ENCODE assay signal across 16 cellular contexts in the genomic region with DNA sequence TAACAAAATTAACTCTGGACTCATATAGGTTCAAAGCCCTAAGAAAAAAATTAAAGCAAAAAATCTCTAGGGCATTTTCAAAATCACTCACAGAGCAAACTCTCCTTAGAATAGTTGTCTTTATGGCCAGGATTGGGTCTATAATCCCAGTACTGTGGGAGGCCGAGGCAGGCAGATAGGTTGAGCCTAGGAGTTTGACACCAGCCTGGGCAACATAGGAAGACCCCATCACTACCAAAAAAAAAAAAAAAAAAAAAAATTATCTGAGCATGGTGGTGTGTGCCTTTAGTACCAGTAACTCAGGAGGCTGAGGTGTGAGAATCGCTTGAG.
DNase-seq lines count a peak whose midpoint lies in the region; ATAC-seq, FAIRE-seq and TF ChIP-seq lines count a peak whose summit lies in the region.
"Had no signal": no experiment of that assay in that cellular context is flagged by ENCODE, and none has a peak within 500 bp of the region (broad histone marks: within the 10 kb centered on the region; RNA-seq: fewer than 3 reads in every experiment).

No MANE protein-coding gene starts in this region.

- intact Hi-C loops in endothelial cell of umbilical vein (cut with micrococcal nuclease) (loop anchor here (1.0 to 5.0 kb wide), 6 partner anchors 58 to 474 kb away; no protein-coding TSS in a partner anchor), spleen (cut with DNase I; ENCODE audit: low total_unique reads) (no loop called here)

- H3K4me3 ChIP-seq in endothelial cell of umbilical vein (replicated peaks in 1 of 3; ENCODE audit: insufficient read depth in 1 of 3, low read depth in 1 of 3, low read length in 3 of 3), result no peak overlapping the region
- H3K4me3 ChIP-seq in spleen, result no peak overlapping the region
- H3K4me3 ChIP-seq: gastrocnemius medialis, SJCRH30 had no signal

- H3K27me3 Mint-ChIP-seq in activated naive CD4-positive, alpha-beta T cell treated with anti-CD3 and anti-CD28 coated beads, Interleukin-2, amount 10 ng/mL, durations not matched to agents 7 days and 5 days, result no peaks in the 10 kb centered on the region

- WGBS in spleen, 5 donors, result 92 to 98% (median 95%) methylated on average over 2 of the region's 2 CpGs

- CTCF ChIA-PET in activated naive CD4-positive, alpha-beta T cell treated with anti-CD3 and anti-CD28 coated beads, Interleukin-2, amount 10 ng/mL, durations not matched to agents 7 days and 5 days (lab: Charles Lee), result no interaction called here
- CTCF ChIA-PET in RWPE1 (lab: Yijun Ruan, JAX) (no interaction called here), endothelial cell of umbilical vein (lab: Charles Lee) (interaction anchor here (0.7 to 1.4 kb wide), 3 partner anchors 29 to 312 kb away, joined by 3 to 4 read pairs (median 4); no protein-coding TSS in a partner anchor), GM10248 (lab: Yijun Ruan, JAX) (interaction anchor here (1.5 kb wide), 1 partner anchor 29 kb away, joined by 4 read pairs; no protein-coding TSS in a partner anchor)

- no peaks in the 10 kb centered on the region for H3K36me3 ChIP-seq in endothelial cell of umbilical vein (ENCODE audit: control insufficient read depth in 2 of 2, extremely low read depth in 1 of 2, insufficient read depth in 2 of 2, low read length in 2 of 2)
- no peaks in the 10 kb centered on the region for H3K36me3 ChIP-seq in spleen
- H3K36me3 ChIP-seq: gastrocnemius medialis, SJCRH30 had no signal

- peaks cover 13% of the 10 kb centered on the region for H3K36me3 Mint-ChIP-seq in activated naive CD4-positive, alpha-beta T cell treated with anti-CD3 and anti-CD28 coated beads, Interleukin-2, amount 10 ng/mL, durations not matched to agents 7 days and 5 days

- dilution Hi-C loops in endothelial cell of umbilical vein (cut with MboI; ENCODE audit: extremely low pct_ligation_motif_present, low sequenced_read_pairs), result no loop called here

- FAIRE-seq in endothelial cell of umbilical vein (lab: Jason Lieb, UNC), result no peak
- FAIRE-seq: G401.6 had no signal

- no peak for ATAC-seq in HG02938 (IDR thresholded peaks at IDR 0.05; ENCODE audit: unreplicated experiment)
- ATAC-seq: activated T-cell treated with anti-CD3 and anti-CD28 coated beads, Interleukin-2, amount 50 U/mL, for 4 hours had no signal

- no peaks in the 10 kb centered on the region for H4K20me1 ChIP-seq in endothelial cell of umbilical vein (replicated peaks; ENCODE audit: control insufficient read depth, extremely low read depth, insufficient read depth, low read length)

- TF ChIP-seq POLR2A in endothelial cell of umbilical vein (IDR thresholded peaks at IDR 0.05; ENCODE audit: low read depth, low read length) (no peak), spleen (IDR thresholded peaks at IDR 0.05) (no peak)

- H3K4me3 Mint-ChIP-seq in activated naive CD4-positive, alpha-beta T cell treated with anti-CD3 and anti-CD28 coated beads, Interleukin-2, amount 10 ng/mL, durations not matched to agents 7 days and 5 days, result no peak overlapping the region
- H3K4me3 Mint-ChIP-seq: activated T-cell treated with anti-CD3 and anti-CD28 coated beads, Interleukin-2, amount 50 U/mL, for 4 hours; nephron progenitor cell had no signal

- H3K79me2 ChIP-seq in endothelial cell of umbilical vein (ENCODE audit: control insufficient read depth, insufficient read depth, low read length), result no peaks in the 10 kb centered on the region

- TSS peak; percentile 47 for BruUV-seq in endothelial cell of umbilical vein (replicated peaks; lab: Mats Ljungman, UMichigan)

- H3K27ac Mint-ChIP-seq in activated naive CD4-positive, alpha-beta T cell treated with anti-CD3 and anti-CD28 coated beads, Interleukin-2, amount 10 ng/mL, durations not matched to agents 7 days and 5 days, result peak overlapping the region; percentile 75

- H3K9me1 ChIP-seq in endothelial cell of umbilical vein (replicated peaks; ENCODE audit: control insufficient read depth, extremely low read depth, insufficient read depth, low read length), result no peaks in the 10 kb centered on the region

- H3K9me3 ChIP-seq in endothelial cell of umbilical vein (replicated peaks; ENCODE audit: control insufficient read depth, insufficient read depth, low read length) (no peaks in the 10 kb centered on the region), spleen (no peaks in the 10 kb centered on the region)
- H3K9me3 ChIP-seq: gastrocnemius medialis, SJCRH30 had no signal

- H3K4me1 Mint-ChIP-seq in activated naive CD4-positive, alpha-beta T cell treated with anti-CD3 and anti-CD28 coated beads, Interleukin-2, amount 10 ng/mL, durations not matched to agents 7 days and 5 days, result peaks cover 44% of the 10 kb centered on the region

- TF ChIP-seq CTCF in RWPE1 (conservative IDR thresholded peaks at IDR 0.05; ENCODE audit: low read depth) (no peak), endothelial cell of umbilical vein (IDR thresholded peaks at IDR 0.05; ENCODE audit: extremely low read depth in 1 of 2, insufficient read depth in 1 of 2, low read depth in 1 of 2, low read length in 2 of 2) (no peak), spleen (IDR thresholded peaks at IDR 0.05 in 8 of 11, conservative IDR thresholded peaks at IDR 0.05 in 3 of 11) (no peak), GM10248 (IDR thresholded peaks at IDR 0.05; ENCODE audit: control extremely low read depth, extremely low read depth, low read depth, missing control alignments) (no peak)

- H3K27me3 ChIP-seq in endothelial cell of umbilical vein (ENCODE audit: control insufficient read depth in 2 of 2, insufficient read depth in 2 of 2, low read length in 2 of 2), result no peaks in the 10 kb centered on the region
- H3K27me3 ChIP-seq in spleen (replicated peaks in 1 of 7), result no peaks in the 10 kb centered on the region
- H3K27me3 ChIP-seq: gastrocnemius medialis, SJCRH30 had no signal

- H2AFZ ChIP-seq in endothelial cell of umbilical vein (ENCODE audit: low read depth, low read length), result no peak overlapping the region

- no peak overlapping the region for H3K9ac ChIP-seq in endothelial cell of umbilical vein (replicated peaks; ENCODE audit: extremely low read depth, insufficient read depth, low read length)

- POLR2A ChIA-PET in RWPE1 (lab: Yijun Ruan, JAX; ENCODE audit: low non-redundant PET) (interaction anchor here (0.6 kb wide), 1 partner anchor 666 kb away, joined by 4 read pairs; no protein-coding TSS in a partner anchor), endothelial cell of umbilical vein (lab: Charles Lee) (interaction anchor here (0.7 kb wide), 1 partner anchor 454 kb away, joined by 3 read pairs; no protein-coding TSS in a partner anchor), GM10248 (lab: Yijun Ruan, JAX) (no interaction called here)

- peak overlapping the region; percentile 69 for H3K27ac ChIP-seq in RWPE1
- H3K27ac ChIP-seq in endothelial cell of umbilical vein (ENCODE audit: insufficient read depth, low read depth, low read length), result peak overlapping the region; percentile 55
- H3K27ac ChIP-seq in spleen, result peak overlapping the region in 5 of 8 donors; percentile 9 to 45 (median 38)
- H3K27ac ChIP-seq: SJCRH30 had no signal

- DNase-seq in activated naive CD4-positive, alpha-beta T cell treated with anti-CD3 and anti-CD28 coated beads, Interleukin-2, amount 10 ng/mL, durations not matched to agents 7 days and 5 days, result no peak
- DNase-seq in activated naive CD4-positive, alpha-beta T cell (lab: John Stamatoyannopoulos, UW), result no peak
- DNase-seq in RWPE1 (ENCODE audit: low spot score), result no peak
- no peak for DNase-seq in endothelial cell of umbilical vein (ENCODE audit: low read depth, low spot score)
- DNase-seq in spleen, result peak; percentile 34
- DNase-seq in dedifferentiated amniotic fluid mesenchymal stem cell (ENCODE audit: extremely low spot score), result no peak
- no peak for DNase-seq in GM10248 (ENCODE audit: extremely low spot score)
- DNase-seq: activated CD4-positive, alpha-beta T cell treated with anti-CD3 and anti-CD28 coated beads for 4 hours; activated T-cell treated with anti-CD3 and anti-CD28 coated beads, Interleukin-2, amount 50 U/mL, for 4 hours; amygdala; gastrocnemius medialis; NCI-H446; nephron progenitor cell; SJCRH30 had no signal

- no peak overlapping the region for H3K4me2 ChIP-seq in endothelial cell of umbilical vein (ENCODE audit: insufficient read depth, low read length)

- peaks cover 10% of the 10 kb centered on the region for H3K9me3 Mint-ChIP-seq in activated naive CD4-positive, alpha-beta T cell treated with anti-CD3 and anti-CD28 coated beads, Interleukin-2, amount 10 ng/mL, durations not matched to agents 7 days and 5 days
- H3K9me3 Mint-ChIP-seq: activated T-cell treated with anti-CD3 and anti-CD28 coated beads, Interleukin-2, amount 50 U/mL, for 4 hours had no signal

- H3K4me1 ChIP-seq in endothelial cell of umbilical vein (ENCODE audit: control insufficient read depth, extremely low read depth, insufficient read depth, low read length) (peaks cover 26% of the 10 kb centered on the region), spleen (peaks cover 4 to 32% (median 10%) of the 10 kb centered on the region in 6 donors)

TF ChIP-seq in endothelial cell of umbilical vein, 7 proteins besides CTCF, POLR2A, EP300 and RAD21:
- TF ChIP-seq POLR2AphosphoS5 (IDR thresholded peaks at IDR 0.05; ENCODE audit: insufficient read depth, low read depth, low read length), result no peak
- TF ChIP-seq MYC (IDR thresholded peaks at IDR 0.05; ENCODE audit: low read depth, low read length), result no peak
- TF ChIP-seq FOS (IDR thresholded peaks at IDR 0.05; ENCODE audit: borderline replicate concordance, insufficient read depth, low read length), result no peak
- TF ChIP-seq GATA2 (IDR thresholded peaks at IDR 0.05; ENCODE audit: insufficient read depth, insufficient read length, low read depth, low read length), result no peak
- no peak for TF ChIP-seq EZH2 (IDR thresholded peaks at IDR 0.05; ENCODE audit: borderline replicate concordance, low read depth, low read length, severe bottlenecking)
- TF ChIP-seq, protein P1, sequence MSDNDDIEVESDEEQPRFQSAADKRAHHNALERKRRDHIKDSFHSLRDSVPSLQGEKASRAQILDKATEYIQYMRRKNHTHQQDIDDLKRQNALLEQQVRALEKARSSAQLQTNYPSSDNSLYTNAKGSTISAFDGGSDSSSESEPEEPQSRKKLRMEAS (IDR thresholded peaks at IDR 0.05; ENCODE audit: insufficient read depth, insufficient read length), result no peak
- no peak for TF ChIP-seq JUN (IDR thresholded peaks at IDR 0.05; ENCODE audit: borderline replicate concordance, insufficient read depth, insufficient read length, low read depth)
TF ChIP-seq in endothelial cell of umbilical vein: peak in this region for 0.

Comparison
In these comparisons a context has a peak if more than half of its experiments do, and no peak if none do; other contexts are left out.
1. CTCF ChIA-PET loops: an anchor here in endothelial cell of umbilical vein (0.7 to 1.4 kb wide) and GM10248 (1.5 kb wide); none called in activated naive CD4-positive, alpha-beta T cell treated with anti-CD3 and anti-CD28 coated beads, Interleukin-2, amount 10 ng/mL, durations not matched to agents 7 days and 5 days and RWPE1.